25 cellular contexts compared by ENCODE assay signal in genomic region chr1:18670267-18670910, GRCh38. TPM values are rescaled to one million over a fixed set of nuclear protein-coding genes. Genes with fewer than 3 reads are reported as not detected.
"Had no signal": no experiment of that assay in that cellular context is flagged by ENCODE, and none has a peak within 500 bp of the region (broad histone marks: within the 10 kb centered on the region; RNA-seq: fewer than 3 reads in every experiment).

No MANE protein-coding gene starts in this region.

- H3K9me3 ChIP-seq: heart right ventricle, pancreas, psoas muscle, right atrium auricular region had no signal

- H3K4me3 ChIP-seq: coronary artery, heart right ventricle, pancreas, psoas muscle, right atrium auricular region had no signal

- H3K36me3 ChIP-seq: heart right ventricle, pancreas, right atrium auricular region had no signal

- H3K27me3 ChIP-seq: pancreas, right atrium auricular region had no signal

- H3K4me1 ChIP-seq: heart right ventricle, pancreas, psoas muscle, right atrium auricular region had no signal

- ATAC-seq: activated CD4-positive, CD25-positive, alpha-beta regulatory T cell treated with anti-CD3 and anti-CD28 coated beads, Interleukin-2, amount 50 U/mL, for 24 hours; activated T-cell treated with anti-CD3 and anti-CD28 coated beads, Interleukin-2, amount 50 U/mL, for 72 hours; heart right ventricle; natural killer cell treated with Interleukin-12 subunit alpha and Interleukin-12 subunit beta and Interleukin-15 and Interleukin-18, amount 100 ng/mL, for 72 hours; pancreas; psoas muscle; stimulated activated naive CD8-positive, alpha-beta T cell treated with anti-CD3 and anti-CD28 coated beads, Interleukin-15, Interleukin-2, amounts not matched to agents 100 U/mL and 50 U/mL, for 24 hours had no signal

- H3K27ac ChIP-seq: coronary artery, epithelial cell of prostate, heart right ventricle, pancreas, psoas muscle, right atrium auricular region had no signal

- DNase-seq: activated CD4-positive, alpha-beta memory T cell treated with anti-CD3 and anti-CD28 coated beads, Interleukin-2, amount 10 ng/mL, durations not matched to agents 7 days and 5 days; activated CD4-positive, alpha-beta T cell treated with anti-CD3 and anti-CD28 coated beads, Interleukin-2, amount 10 ng/mL, durations not matched to agents 24 days and 14 days; activated effector memory CD4-positive, alpha-beta T cell treated with Interleukin-2 at 50 U/mL for 16 hours; activated naive CD4-positive, alpha-beta T cell treated with anti-CD3 and anti-CD28 coated beads for 36 hours; activated naive CD8-positive, alpha-beta T cell treated with anti-CD3 and anti-CD28 coated beads, Interleukin-2, amount 10 ng/mL, durations not matched to agents 7 days and 5 days; activated T-cell treated with anti-CD3 and anti-CD28 coated beads, Interleukin-2, amount 50 U/mL, for 72 hours; amniotic stem cell; cerebellar nuclear complex; heart right ventricle; islet precursor cell; mammary epithelial cell; pancreas; psoas muscle; stimulated activated CD4-positive, alpha-beta T cell treated with anti-CD3 and anti-CD28 coated beads, Interleukin-4, amount 100 ng/mL, for 4 hours; stimulated activated naive CD8-positive, alpha-beta T cell treated with anti-CD3 and anti-CD28 coated beads, Interleukin-15, Interleukin-2, amounts not matched to agents 100 U/mL and 50 U/mL, for 24 hours had no signal

RNA-seq across cellular contexts. Expression of gene PAX7, which starts 39.7 kb away (rescaled TPM):
- total RNA-seq: activated CD4-positive, alpha-beta memory T cell treated with anti-CD3 and anti-CD28 coated beads, Interleukin-2, amount 10 ng/mL, durations not matched to agents 7 days and 5 days; activated CD4-positive, alpha-beta T cell treated with anti-CD3 and anti-CD28 coated beads, Interleukin-2, amount 10 ng/mL, durations not matched to agents 24 days and 14 days; activated naive CD4-positive, alpha-beta T cell treated with anti-CD3 and anti-CD28 coated beads for 36 hours; activated naive CD8-positive, alpha-beta T cell treated with anti-CD3 and anti-CD28 coated beads, Interleukin-2, amount 10 ng/mL, durations not matched to agents 7 days and 5 days; activated T-cell treated with anti-CD3 and anti-CD28 coated beads, Interleukin-2, amount 50 U/mL, for 72 hours; bronchial epithelial cell; fibroblast of villous mesenchyme; heart right ventricle; mammary epithelial cell; mesothelial cell of epicardium; natural killer cell treated with Interleukin-12 subunit alpha and Interleukin-12 subunit beta and Interleukin-15 and Interleukin-18, amount 100 ng/mL, for 72 hours; pancreas; right atrium auricular region; subcutaneous adipose tissue; T-helper 2 cell treated with Interferon-gamma antibody and Interleukin-4, amounts not matched to agents 100 ng/mL and 5 ng/mL, for 36 hours had no signal
- polyA plus RNA-seq: heart right ventricle, mammary epithelial cell, pancreas had no signal
